Comparison of ENCODE assay signal across 9 cellular contexts in the genomic region with DNA sequence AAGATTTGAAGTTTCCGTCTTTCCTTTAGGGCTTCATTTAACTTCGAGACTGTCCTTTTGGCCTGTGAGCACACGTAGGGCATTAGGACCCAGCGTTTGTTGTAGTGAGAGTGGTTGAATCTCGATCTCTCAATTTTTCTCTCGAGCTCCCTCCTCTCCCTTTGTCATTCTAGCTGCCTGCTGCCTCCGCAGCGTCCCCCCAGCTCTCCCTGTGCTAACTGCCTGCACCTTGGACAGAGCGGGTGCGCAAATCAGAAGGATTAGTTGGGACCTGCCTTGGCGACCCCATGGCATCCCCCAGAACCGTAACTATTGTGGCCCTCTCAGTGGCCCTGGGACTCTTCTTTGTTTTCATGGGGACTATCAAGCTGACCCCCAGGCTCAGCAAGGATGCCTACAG. TPM values are rescaled to one million over a fixed set of nuclear protein-coding genes. Genes with fewer than 3 reads are reported as not detected.
DNase-seq lines count a peak whose midpoint lies in the region; ATAC-seq, FAIRE-seq and TF ChIP-seq lines count a peak whose summit lies in the region.
"Had no signal": no experiment of that assay in that cellular context is flagged by ENCODE, and none has a peak within 500 bp of the region (broad histone marks: within the 10 kb centered on the region; RNA-seq: fewer than 3 reads in every experiment).

A gene with protein sequence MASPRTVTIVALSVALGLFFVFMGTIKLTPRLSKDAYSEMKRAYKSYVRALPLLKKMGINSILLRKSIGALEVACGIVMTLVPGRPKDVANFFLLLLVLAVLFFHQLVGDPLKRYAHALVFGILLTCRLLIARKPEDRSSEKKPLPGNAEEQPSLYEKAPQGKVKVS (plus strand): TSS at position 164 of the 400 bp plus-strand sequence. CDS start 124 bp downstream, at position 288.

- H3F3A ChIP-seq in Loucy (ENCODE audit: low read depth) = no peaks in the 10 kb centered on the region

- H3K9me3 ChIP-seq in Loucy (ENCODE audit: insufficient read depth, low read depth, low read length) (no peaks in the 10 kb centered on the region), keratinocyte (ENCODE audit: control insufficient read depth, low read depth, low read length) (no peaks in the 10 kb centered on the region)

- H3K36me3 ChIP-seq in Loucy (ENCODE audit: insufficient read depth, low read length) (no peaks in the 10 kb centered on the region), keratinocyte (ENCODE audit: control insufficient read depth in 2 of 2, extremely low read depth in 1 of 2, insufficient read depth in 2 of 2, low read length in 2 of 2) (no peaks in the 10 kb centered on the region)

- peak within 1 kb of the TSS; percentile 27 for H3K4me2 ChIP-seq in Loucy (ENCODE audit: low read depth, low read length, poor library complexity, severe bottlenecking)
- peak within 1 kb of the TSS; percentile 27 for H3K4me2 ChIP-seq in keratinocyte (ENCODE audit: control insufficient read depth, extremely low read depth, insufficient read depth, low read depth, low read length)

- H4K20me1 ChIP-seq in Loucy (ENCODE audit: insufficient read depth, low read length, poor library complexity, severe bottlenecking) (no peaks in the 10 kb centered on the region), keratinocyte (ENCODE audit: control insufficient read depth, extremely low read depth, insufficient read depth, low read length) (no peaks in the 10 kb centered on the region)

- FAIRE-seq in keratinocyte (lab: Jason Lieb, UNC) = no peak
- FAIRE-seq: endometrium had no signal

- H2AFZ ChIP-seq in Loucy (ENCODE audit: low read length) (no peak within 1 kb of the TSS; the same call in 1 of the 2 replicates), keratinocyte (ENCODE audit: control insufficient read depth, low read length) (peak within 1 kb of the TSS; percentile 6)

- no peaks in the 10 kb centered on the region for H3K9me1 ChIP-seq in keratinocyte (ENCODE audit: control insufficient read depth, extremely low read depth, insufficient read depth, low read length)

- H3K4me3 ChIP-seq in Loucy (ENCODE audit: low read length, poor library complexity, severe bottlenecking) (peak within 1 kb of the TSS; percentile 38), astrocyte of the spinal cord (ENCODE audit: low read depth, low read length) (peak within 1 kb of the TSS; percentile 54), keratinocyte (ENCODE audit: control insufficient read depth in 2 of 3, extremely low read depth in 1 of 3, insufficient read depth in 2 of 3, low read depth in 1 of 3, low read length in 3 of 3) (no peak within 1 kb of the TSS), skin epidermis (peak within 1 kb of the TSS in 4 of 7 experiments; percentile 2 to 32 (median 12))

- no peak for ATAC-seq in HG03175 (IDR thresholded peaks at IDR 0.05; ENCODE audit: unreplicated experiment)
- ATAC-seq in GM21526 (IDR thresholded peaks at IDR 0.05; ENCODE audit: low FRiP score, unreplicated experiment) = no peak

- TF ChIP-seq CTCF in Loucy (conservative IDR thresholded peaks at IDR 0.05; ENCODE audit: low read length) (no peak), astrocyte of the spinal cord (IDR thresholded peaks at IDR 0.05; ENCODE audit: low read depth, low read length) (no peak), keratinocyte (optimal IDR thresholded peaks at IDR 0.05 in 1 of 3, IDR thresholded peaks at IDR 0.05 in 1 of 3, conservative IDR thresholded peaks at IDR 0.05 in 1 of 3; ENCODE audit: extremely low read depth in 1 of 3, insufficient read depth in 2 of 3, low read length in 3 of 3) (no peak), GM10248 (IDR thresholded peaks at IDR 0.05; ENCODE audit: control extremely low read depth, extremely low read depth, low read depth, missing control alignments) (no peak)

- H3K9ac ChIP-seq in Loucy (ENCODE audit: low read depth, low read length, poor library complexity, severe bottlenecking) (no peak within 1 kb of the TSS), keratinocyte (ENCODE audit: control insufficient read depth, extremely low read depth, insufficient read depth, low read length) (no peak within 1 kb of the TSS)

- in situ Hi-C loops in astrocyte of the spinal cord (cut with HindIII; ENCODE audit: low sequenced_read_pairs) = no loop called here

- dilution Hi-C loops in keratinocyte (cut with MboI; ENCODE audit: extremely low pct_ligation_motif_present, low sequenced_read_pairs) = no loop called here

- H3K4me1 ChIP-seq in Loucy (ENCODE audit: insufficient read depth, low read length, poor library complexity, severe bottlenecking) (no peaks in the 10 kb centered on the region), keratinocyte (ENCODE audit: control insufficient read depth, extremely low read depth, insufficient read depth, low read length) (no peaks in the 10 kb centered on the region)

- H3K79me2 ChIP-seq in Loucy (ENCODE audit: insufficient read depth, low read length) = no peaks in the 10 kb centered on the region
- no peaks in the 10 kb centered on the region for H3K79me2 ChIP-seq in keratinocyte (ENCODE audit: control insufficient read depth, insufficient read depth, low read length)

- DNase-seq in astrocyte of the spinal cord (ENCODE audit: low read depth, low spot score) (peak; percentile 16), keratinocyte (ENCODE audit: low read depth, low spot score) (no peak), GM10248 (ENCODE audit: extremely low spot score) (no peak), hepatic stellate cell (ENCODE audit: low spot score) (no peak)

- CTCF ChIA-PET in GM10248 (lab: Yijun Ruan, JAX) = no interaction called here

- H3K9me2 ChIP-seq in Loucy (replicated peaks; ENCODE audit: low read depth, low read length) = no peaks in the 10 kb centered on the region

- H3K27me3 ChIP-seq in Loucy (ENCODE audit: insufficient read depth, low read length, poor library complexity, severe bottlenecking) (no peaks in the 10 kb centered on the region), keratinocyte (ENCODE audit: control insufficient read depth, extremely low read depth, insufficient read depth, low read length) (no peaks in the 10 kb centered on the region)

- H3K27ac ChIP-seq in keratinocyte (ENCODE audit: control insufficient read depth, insufficient read depth, low read length) (no peak within 1 kb of the TSS), skin epidermis (no peak within 1 kb of the TSS)

- POLR2A ChIA-PET in GM10248 (lab: Yijun Ruan, JAX) = no interaction called here

RNA-seq across cellular contexts. Expression of the gene that starts here (rescaled TPM):
- 0.03 to 0.09 TPM in 2 of 3 replicates, not detected in the other for polyA plus RNA-seq in keratinocyte
- not detected for polyA plus RNA-seq in keratinocyte (2011; ENCODE audit: low read depth)
- not detected in 2 replicates for polyA plus RNA-seq in keratinocyte (2011; cell fraction: cytosol; rRNA removed)
- not detected in 2 replicates for polyA plus RNA-seq in keratinocyte (2011; cell fraction: nucleus; rRNA removed)
- polyA plus RNA-seq in keratinocyte (2012; ENCODE audit: low replicate concordance) = 0.05 TPM in 1 of 2 replicates, not detected in the other
- 0.73 TPM in 1 of 3 replicates, not detected in the others for polyA minus RNA-seq in keratinocyte
- polyA minus RNA-seq in keratinocyte (2011; cell fraction: cytosol; rRNA and poly(A)+ RNA removed) = not detected
- not detected in 2 replicates for polyA minus RNA-seq in keratinocyte (2011; cell fraction: nucleus; rRNA and poly(A)+ RNA removed)

Comparison
In these comparisons a context has a peak if more than half of its experiments do, and no peak if none do; other contexts are left out.
1. H3K4me3 ChIP-seq: peak in Loucy (single experiment), astrocyte of the spinal cord (single experiment) and skin epidermis (4 of 7); none in keratinocyte (0 of 3).